ENCODE assay signal across 13 cellular contexts in the genomic region with DNA sequence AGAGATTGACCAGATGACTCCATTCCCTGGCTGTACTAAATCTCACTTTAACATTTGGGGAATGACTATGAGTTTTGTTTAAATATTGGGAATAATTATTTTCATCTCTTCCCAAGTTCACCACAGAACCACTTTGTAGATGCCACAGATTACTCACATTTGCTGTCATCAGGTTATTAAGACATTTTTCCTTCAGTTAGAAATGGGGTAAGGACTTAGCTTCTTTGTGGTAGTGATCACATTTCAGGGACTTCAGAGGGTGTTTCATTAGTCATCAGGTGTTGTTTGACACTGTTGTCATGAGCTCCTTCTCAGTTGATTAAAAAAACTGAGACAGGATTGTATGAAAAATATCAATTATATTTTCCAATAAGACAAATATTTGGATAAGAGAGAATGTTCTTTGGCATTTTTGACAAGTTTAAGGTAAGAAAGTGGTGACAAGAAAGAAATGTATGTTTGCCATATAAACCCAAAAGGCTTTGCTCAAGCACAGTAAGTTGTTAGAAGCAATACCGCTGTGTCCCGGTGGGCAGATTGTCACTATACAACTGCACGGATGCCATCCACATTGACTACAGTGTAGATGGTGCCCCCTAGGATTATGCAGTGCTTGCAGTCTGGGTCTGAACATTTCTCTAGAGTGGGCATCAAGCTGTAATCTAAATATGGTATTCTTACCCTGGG. TPM values are rescaled to one million over a fixed set of nuclear protein-coding genes. Genes with fewer than 3 reads are reported as not detected.
A peak's percentile ranks its signal among the peaks of the same experiment; 100 is the strongest.
DNase-seq lines count a peak whose midpoint lies in the region; ATAC-seq, FAIRE-seq and TF ChIP-seq lines count a peak whose summit lies in the region.
"Had no signal": no experiment of that assay in that cellular context is flagged by ENCODE, and none has a peak within 500 bp of the region (broad histone marks: within the 10 kb centered on the region; RNA-seq: fewer than 3 reads in every experiment).

No MANE protein-coding gene starts in this region.

- CTCF ChIA-PET in RWPE1 (lab: Yijun Ruan, JAX): interaction anchor here (0.5 kb wide), 1 partner anchor 215 kb away, joined by 4 read pairs; no protein-coding TSS in a partner anchor
- CTCF ChIA-PET in activated CD8-positive, alpha-beta memory T cell treated with anti-CD3 and anti-CD28 coated beads, Interleukin-2, amount 10 ng/mL, durations not matched to agents 7 days and 5 days (lab: Charles Lee): interaction anchor here (1.0 kb wide), 1 partner anchor 10 kb away, joined by 3 read pairs; no protein-coding TSS in a partner anchor

- peaks cover 42% of the 10 kb centered on the region for H3K4me1 ChIP-seq in skeletal muscle satellite cell (ENCODE audit: control insufficient read depth, insufficient read depth, low read length)
- H3K4me1 ChIP-seq: gastrocnemius medialis, psoas muscle had no signal

- H3K4me1 Mint-ChIP-seq in activated CD8-positive, alpha-beta memory T cell treated with anti-CD3 and anti-CD28 coated beads, Interleukin-2, amount 10 ng/mL, durations not matched to agents 7 days and 5 days: no peaks in the 10 kb centered on the region

- DNase-seq in RWPE1 (ENCODE audit: low spot score): peak; percentile 35
- peak; percentile 76 for DNase-seq in fibroblast of peridontal ligament (ENCODE audit: extremely low read depth)
- DNase-seq in NOMO-1 treated with DMSO at 0.1 percent for 48 hours (lab: John Stamatoyannopoulos, UW; ENCODE audit: unreplicated experiment): no peak
- no peak for DNase-seq in activated CD8-positive, alpha-beta memory T cell treated with anti-CD3 and anti-CD28 coated beads, Interleukin-2, amount 10 ng/mL, durations not matched to agents 7 days and 5 days
- no peak for DNase-seq in DMS 273 treated with DMSO at 0.1 percent for 48 hours (lab: John Stamatoyannopoulos, UW)
- no peak for DNase-seq in NCI-H2227 treated with DMSO at 0.1 percent for 48 hours (lab: John Stamatoyannopoulos, UW)
- DNase-seq: gastrocnemius medialis, MM.1S, NCI-H748 treated with DMSO at 0.1 percent for 48 hours, psoas muscle, T-helper 2 cell had no signal

- peak overlapping the region; percentile 75 for H3K9ac ChIP-seq in skeletal muscle satellite cell (ENCODE audit: low read depth, low read length)

- no peak overlapping the region for H3K4me3 Mint-ChIP-seq in activated CD8-positive, alpha-beta memory T cell treated with anti-CD3 and anti-CD28 coated beads, Interleukin-2, amount 10 ng/mL, durations not matched to agents 7 days and 5 days

- peak overlapping the region; percentile 39 for H3K4me3 ChIP-seq in skeletal muscle satellite cell (ENCODE audit: low read length)
- H3K4me3 ChIP-seq: gastrocnemius medialis, psoas muscle had no signal

- no peak for TF ChIP-seq CTCF in RWPE1 (conservative IDR thresholded peaks at IDR 0.05; ENCODE audit: low read depth)

- peaks cover 21% of the 10 kb centered on the region for H3K27me3 Mint-ChIP-seq in activated CD8-positive, alpha-beta memory T cell treated with anti-CD3 and anti-CD28 coated beads, Interleukin-2, amount 10 ng/mL, durations not matched to agents 7 days and 5 days

- peaks cover 7% of the 10 kb centered on the region for H3K36me3 ChIP-seq in skeletal muscle satellite cell (ENCODE audit: insufficient read depth, low read length)
- H3K36me3 ChIP-seq: gastrocnemius medialis had no signal

- no peaks in the 10 kb centered on the region for H3K9me3 Mint-ChIP-seq in activated CD8-positive, alpha-beta memory T cell treated with anti-CD3 and anti-CD28 coated beads, Interleukin-2, amount 10 ng/mL, durations not matched to agents 7 days and 5 days (ENCODE audit: low read depth)

- no peaks in the 10 kb centered on the region for H3K9me3 ChIP-seq in skeletal muscle satellite cell (replicated peaks; ENCODE audit: low read length)
- H3K9me3 ChIP-seq: gastrocnemius medialis, psoas muscle had no signal

- no peaks in the 10 kb centered on the region for H3K36me3 Mint-ChIP-seq in activated CD8-positive, alpha-beta memory T cell treated with anti-CD3 and anti-CD28 coated beads, Interleukin-2, amount 10 ng/mL, durations not matched to agents 7 days and 5 days

- H3K27ac ChIP-seq in RWPE1: peak overlapping the region; percentile 75
- H3K27ac ChIP-seq: gastrocnemius medialis, psoas muscle had no signal

- H3K27ac Mint-ChIP-seq in activated CD8-positive, alpha-beta memory T cell treated with anti-CD3 and anti-CD28 coated beads, Interleukin-2, amount 10 ng/mL, durations not matched to agents 7 days and 5 days: no peak overlapping the region

- peak overlapping the region; percentile 73 for H3K4me2 ChIP-seq in skeletal muscle satellite cell (ENCODE audit: low read length)

- POLR2A ChIA-PET in RWPE1 (lab: Yijun Ruan, JAX; ENCODE audit: low non-redundant PET): interaction anchor here (1.4 kb wide), 1 partner anchor 21 kb away, joined by 4 read pairs; no protein-coding TSS in a partner anchor

- peak; percentile 67 for FAIRE-seq in G401.6 (lab: Jason Lieb, UNC)

- no peaks in the 10 kb centered on the region for H3K27me3 ChIP-seq in skeletal muscle satellite cell (ENCODE audit: control insufficient read depth, insufficient read depth, low read length)
- H3K27me3 ChIP-seq: gastrocnemius medialis had no signal

- ATAC-seq in activated CD8-positive, alpha-beta memory T cell treated with anti-CD3 and anti-CD28 coated beads, Interleukin-2, amount 10 ng/mL, durations not matched to agents 7 days and 5 days: no peak
- ATAC-seq: gastrocnemius medialis, psoas muscle had no signal

RNA-seq across cellular contexts. Expression of a gene that starts 22.3 kb away (rescaled TPM):
- total RNA-seq in skeletal muscle satellite cell (2012; rRNA removed): 9.6 and 12.2 TPM in 2 replicates
- total RNA-seq in activated CD8-positive, alpha-beta memory T cell treated with anti-CD3 and anti-CD28 coated beads, Interleukin-2, amount 10 ng/mL, durations not matched to agents 7 days and 5 days: not detected

Comparison
In these comparisons a context has a peak if more than half of its experiments do, and no peak if none do; other contexts are left out.
1. DNase-seq: peak in RWPE1 (single experiment) and fibroblast of peridontal ligament (single experiment); none in NOMO-1 treated with DMSO at 0.1 percent for 48 hours (single experiment), activated CD8-positive, alpha-beta memory T cell treated with anti-CD3 and anti-CD28 coated beads, Interleukin-2, amount 10 ng/mL, durations not matched to agents 7 days and 5 days (single experiment), DMS 273 treated with DMSO at 0.1 percent for 48 hours (single experiment) and NCI-H2227 treated with DMSO at 0.1 percent for 48 hours (single experiment).